In genomic region chr19:18543814-18544475, GRCh38 we compare ENCODE assay signal across 7 cellular contexts. TPM values are rescaled to one million over a fixed set of nuclear protein-coding genes. Genes with fewer than 3 reads are reported as not detected.
DNase-seq lines count a peak whose midpoint lies in the region; ATAC-seq and TF ChIP-seq lines count a peak whose summit lies in the region.

No MANE protein-coding gene starts in this region.

- peak overlapping the region; percentile 81 for H3K27ac ChIP-seq in VCaP
- H3K27ac ChIP-seq in left lung, result peak overlapping the region; percentile 79 to 89

- TF ChIP-seq CTCF in VCaP (conservative IDR thresholded peaks at IDR 0.05), result peak; percentile 20; the same call in 1 of the 2 replicates
- TF ChIP-seq CTCF in left lung (IDR thresholded peaks at IDR 0.05), result no peak

- intact Hi-C loops in left lung (cut with DNase I), result no loop called here

- H3K27me3 Mint-ChIP-seq in central memory CD8-positive, alpha-beta T cell, result no peaks in the 10 kb centered on the region

- ATAC-seq in HG02610 (IDR thresholded peaks at IDR 0.05; ENCODE audit: unreplicated experiment) (peak; percentile 49), left lung (peak; percentile 87)
- ATAC-seq in central memory CD8-positive, alpha-beta T cell (replicated peaks; ENCODE audit: extremely low read depth, poor library complexity, severe bottlenecking), result peak; percentile 88

- peak overlapping the region; percentile 31 to 49 for H3K4me3 ChIP-seq in left lung

- H3K4me1 Mint-ChIP-seq in central memory CD8-positive, alpha-beta T cell, result peaks cover 30% of the 10 kb centered on the region

- peak; percentile 21 to 31 for DNase-seq in NCI-H1930 (lab: John Stamatoyannopoulos, UW)
- DNase-seq in central memory CD8-positive, alpha-beta T cell (ENCODE audit: low spot score in 2 of 2), result peak; percentile 49 to 78
- DNase-seq in left lung, result peak; percentile 80 to 86
- DNase-seq in stimulated activated CD4-positive, alpha-beta T cell treated with anti-CD3 and anti-CD28 coated beads, Interleukin-4, amount 100 ng/mL, for 4 hours, result peak; percentile 51 to 67

- H3K9me3 Mint-ChIP-seq in central memory CD8-positive, alpha-beta T cell, result no peaks in the 10 kb centered on the region

- no peaks in the 10 kb centered on the region for H3K27me3 ChIP-seq in left lung

- peaks cover 0 to 28% of the 10 kb centered on the region in 2 donors for H3K36me3 ChIP-seq in left lung

- H3K36me3 Mint-ChIP-seq in central memory CD8-positive, alpha-beta T cell (ENCODE audit: insufficient read depth), result peaks cover 18% of the 10 kb centered on the region

- no peaks in the 10 kb centered on the region for H3K9me3 ChIP-seq in left lung

- peak overlapping the region; percentile 95 for H3K4me3 Mint-ChIP-seq in central memory CD8-positive, alpha-beta T cell

- peak overlapping the region; percentile 94 for H3K27ac Mint-ChIP-seq in central memory CD8-positive, alpha-beta T cell (ENCODE audit: low read depth)

- peak; percentile 35 for TF ChIP-seq POLR2A in GM15510 (IDR thresholded peaks at IDR 0.05; ENCODE audit: borderline replicate concordance, extremely low read depth, insufficient read length)

- peaks cover 0 to 27% of the 10 kb centered on the region in 2 donors for H3K4me1 ChIP-seq in left lung

RNA-seq across cellular contexts. Expression of gene FKBP8, which starts 0.6 kb away (rescaled TPM):
- total RNA-seq in left lung, result 100 to 1,000 TPM; 176 to 195 TPM

RNA-seq across cellular contexts. Expression of gene KXD1, which starts 13.7 kb away (rescaled TPM):
- total RNA-seq in left lung, result 10 to 100 TPM; 68.9 to 86.2 TPM

RNA-seq across cellular contexts. Expression of gene ELL, which starts 22.1 kb away (rescaled TPM):
- 10 to 100 TPM; 13.3 to 22.9 TPM for total RNA-seq in left lung

RNA-seq across cellular contexts. Expression of gene UBA52, which starts 27.7 kb away (rescaled TPM):
- 100 to 1,000 TPM; 922 to 971 TPM for total RNA-seq in left lung

RNA-seq across cellular contexts. Expression of gene REX1BD, which starts 44.7 kb away (rescaled TPM):
- total RNA-seq in left lung, result 10 to 100 TPM; 51.7 to 52.1 TPM

Comparison
In these comparisons a context has a peak if more than half of its experiments do, and no peak if none do; other contexts are left out.
1. Peak in every context shown above with its lines: DNase-seq, ATAC-seq, H3K4me3 ChIP-seq and H3K27ac ChIP-seq.
2. DNase-seq: peak in every context shown above with its lines; median percentile 83 in left lung; 64 in central memory CD8-positive, alpha-beta T cell; 59 in stimulated activated CD4-positive, alpha-beta T cell treated with anti-CD3 and anti-CD28 coated beads, Interleukin-4, amount 100 ng/mL, for 4 hours; 26 in NCI-H1930.